In the genomic region with DNA sequence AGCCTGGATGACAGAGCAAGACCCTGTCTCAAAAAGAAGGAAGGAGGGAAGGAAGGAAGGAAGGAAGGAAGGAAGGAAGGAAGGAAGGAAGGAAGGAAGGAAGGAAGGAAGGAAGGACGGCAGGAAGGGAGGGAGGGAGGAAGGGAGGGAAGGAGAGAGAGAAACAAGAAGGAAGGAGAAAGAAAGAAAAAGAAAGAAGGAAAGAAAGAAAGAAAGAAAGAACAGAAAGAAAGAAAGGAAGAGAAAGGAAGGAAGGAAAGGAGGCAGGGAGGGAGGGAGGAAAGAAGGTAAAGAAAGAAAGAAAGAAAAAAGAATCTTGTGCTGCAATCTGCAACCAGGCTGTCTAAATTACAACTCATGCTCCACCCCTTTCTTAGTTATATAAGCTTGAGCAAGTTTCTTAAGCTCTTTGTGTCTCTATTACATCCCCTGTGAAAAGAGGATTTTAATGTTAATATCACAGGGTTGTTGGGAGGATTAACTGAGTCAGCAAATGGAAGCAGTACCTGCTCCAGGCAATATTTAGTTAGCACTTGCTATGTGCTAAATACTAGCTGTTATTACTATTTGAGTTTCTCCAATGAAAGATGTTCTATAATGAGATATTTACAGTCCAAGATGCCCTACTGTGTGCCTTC, we compare ENCODE assay signal across 16 cellular contexts.
DNase-seq lines count a peak whose midpoint lies in the region; ATAC-seq, FAIRE-seq and TF ChIP-seq lines count a peak whose summit lies in the region.
"Had no signal": no experiment of that assay in that cellular context is flagged by ENCODE, and none has a peak within 500 bp of the region (broad histone marks: within the 10 kb centered on the region; RNA-seq: fewer than 3 reads in every experiment).

No MANE protein-coding gene starts in this region.

- no peak overlapping the region for H2AK5ac ChIP-seq in IMR-90 (ENCODE audit: low read depth, low read length)

- H3K9me3 ChIP-seq in A673 (ENCODE audit: low read depth, low read length, poor library complexity, severe bottlenecking) (no peaks in the 10 kb centered on the region), IMR-90 (ENCODE audit: control insufficient read depth, insufficient read depth, low read length) (peaks cover 8% of the 10 kb centered on the region), K562 (replicated peaks; ENCODE audit: control insufficient read depth, insufficient read depth, low read depth, low read length) (no peaks in the 10 kb centered on the region), neural progenitor cell (ENCODE audit: low read depth) (no peaks in the 10 kb centered on the region)

- H3K4me3 ChIP-seq in A673 (ENCODE audit: low read depth, low read length, poor library complexity, severe bottlenecking) (no peak overlapping the region), IMR-90 (ENCODE audit: insufficient read depth, low read depth, low read length) (no peak overlapping the region), K562 (no peak overlapping the region), neural progenitor cell (no peak overlapping the region)
- H3K4me3 ChIP-seq: BLaER1, GM23338 had no signal

- no peak overlapping the region for H3K27ac Mint-ChIP-seq in neural progenitor cell
- H3K27ac Mint-ChIP-seq: CD14-positive monocyte; CD4-positive, alpha-beta memory T cell; GM23338; HFFc6 had no signal

- H2BK15ac ChIP-seq in IMR-90 (ENCODE audit: low read depth, low read length): no peak overlapping the region

- intact Hi-C loops in A673 (cut with micrococcal nuclease; ENCODE audit: unreplicated experiment): loop anchor here (1.0 to 5.0 kb wide), 2 partner anchors 519 to 1362 kb away; no protein-coding TSS in a partner anchor
- intact Hi-C loops in IMR-90 (cut with micrococcal nuclease): no loop called here
- intact Hi-C loops in K562 (cut with micrococcal nuclease): no loop called here

- no peak overlapping the region for H3K4me3 Mint-ChIP-seq in neural progenitor cell
- H3K4me3 Mint-ChIP-seq: CD14-positive monocyte; CD4-positive, alpha-beta memory T cell; GM23338; HFFc6 had no signal

- no peak overlapping the region for H3K56ac ChIP-seq in IMR-90 (ENCODE audit: extremely low read depth, insufficient read depth, low read length)

- peaks cover 4% of the 10 kb centered on the region for H3K9me3 Mint-ChIP-seq in neural progenitor cell

- H3K79me2 ChIP-seq in K562 (ENCODE audit: control insufficient read depth, insufficient read depth, low read length) (no peaks in the 10 kb centered on the region), neural progenitor cell (ENCODE audit: low read depth) (no peaks in the 10 kb centered on the region)

- H3F3A ChIP-seq in neural progenitor cell (ENCODE audit: low read depth): no peaks in the 10 kb centered on the region

- peaks cover 5% of the 10 kb centered on the region for H3K27me3 Mint-ChIP-seq in neural progenitor cell (ENCODE audit: insufficient read depth, low read depth)
- H3K27me3 Mint-ChIP-seq: CD4-positive, alpha-beta memory T cell had no signal

- H4K8ac ChIP-seq in IMR-90 (ENCODE audit: low read depth in 2 of 2, low read length in 2 of 2): no peak overlapping the region

- H3K9ac ChIP-seq in IMR-90 (ENCODE audit: low read depth, low read length) (no peak overlapping the region), K562 (ENCODE audit: insufficient read depth in 1 of 2, low read depth in 2 of 2, low read length in 2 of 2) (no peak overlapping the region), neural progenitor cell (no peak overlapping the region)
- H3K9ac ChIP-seq: BLaER1 had no signal

- in situ Hi-C loops in IMR-90 (cut with MboI; ENCODE audit: low sequenced_read_pairs): no loop called here
- in situ Hi-C loops in K562 (cut with MboI): no loop called here

- H2BK120ac ChIP-seq in IMR-90 (ENCODE audit: low read depth, low read length): no peak overlapping the region

- peak; percentile 84 for DNase-seq in A673 (ENCODE audit: low spot score)
- DNase-seq in IMR-90: no peak
- no peak for DNase-seq in K562 (ENCODE audit: extremely low read depth in 1 of 4, low spot score in 3 of 4)
- no peak for DNase-seq in neural progenitor cell (ENCODE audit: low spot score)
- DNase-seq: CD4-positive, alpha-beta memory T cell; DMS79; GDM1; HCEC 1CT; HFFc6 had no signal

- no peaks in the 10 kb centered on the region for H3K9me1 ChIP-seq in IMR-90 (ENCODE audit: insufficient read depth, low read length)
- no peaks in the 10 kb centered on the region for H3K9me1 ChIP-seq in K562 (ENCODE audit: control insufficient read depth, insufficient read depth, low read length)

- no peak overlapping the region for H4K5ac ChIP-seq in IMR-90 (ENCODE audit: low read depth, low read length)

- H3K18ac ChIP-seq in IMR-90 (ENCODE audit: low read depth, low read length): no peak overlapping the region

- H3K36me3 Mint-ChIP-seq in neural progenitor cell: no peaks in the 10 kb centered on the region
- H3K36me3 Mint-ChIP-seq: CD14-positive monocyte; CD4-positive, alpha-beta memory T cell had no signal

- WGBS in IMR-90 (ENCODE audit: extremely low coverage in 2 of 2, insufficient read length in 1 of 2), 2 experiments: 75% methylated on average over 1 of the region's 1 CpG; no CpG with 5 or more reads in 1 of the 2 experiments
- WGBS in K562 (ENCODE audit: insufficient coverage, low coverage, missing lambda C conversion rate): 0% methylated on average over 1 of the region's 1 CpG

- dilution Hi-C loops in IMR-90 (cut with HindIII; ENCODE audit: low sequenced_read_pairs, unreplicated experiment): no loop called here

- TF ChIP-seq CTCF in A673 (conservative IDR thresholded peaks at IDR 0.05; ENCODE audit: low read depth, low read length) (no peak), IMR-90 (conservative IDR thresholded peaks at IDR 0.05; ENCODE audit: low read depth, low read length) (no peak), K562 (IDR thresholded peaks at IDR 0.05 in 2 of 3, conservative IDR thresholded peaks at IDR 0.05 in 1 of 3; ENCODE audit: insufficient read depth in 2 of 3, low read depth in 1 of 3, low read length in 3 of 3) (no peak), neural progenitor cell (IDR thresholded peaks at IDR 0.05) (no peak)

- POLR2A ChIA-PET in A673 (lab: Charles Lee; ENCODE audit: low non-redundant PET): interaction anchor here (0.6 kb wide), 1 partner anchor 245 kb away, joined by 3 read pairs; no protein-coding TSS in a partner anchor
- POLR2A ChIA-PET in IMR-90 (lab: Charles Lee; ENCODE audit: unreplicated experiment): no interaction called here
- POLR2A ChIA-PET in K562 (lab: Yijun Ruan, JAX): interaction anchor here (0.6 kb wide), 2 partner anchors 22 to 412 kb away, joined by 3 read pairs; no protein-coding TSS in a partner anchor

- BruUV-seq in A673 (replicated peaks; lab: Mats Ljungman, UMichigan): no TSS peak
- no TSS peak for BruUV-seq in IMR-90 (replicated peaks; lab: Mats Ljungman, UMichigan)
- BruUV-seq in K562 (replicated peaks; lab: Mats Ljungman, UMichigan): no TSS peak

- H3K4me2 ChIP-seq in IMR-90 (ENCODE audit: low read depth, low read length) (no peak overlapping the region), K562 (ENCODE audit: insufficient read depth, low read length) (no peak overlapping the region), neural progenitor cell (no peak overlapping the region)
- H3K4me2 ChIP-seq: BLaER1, GM23338 had no signal

- H2AFZ ChIP-seq in IMR-90 (replicated peaks; ENCODE audit: low read length, poor library complexity) (no peak overlapping the region), K562 (ENCODE audit: low read depth, low read length) (no peak overlapping the region), neural progenitor cell (replicated peaks) (no peak overlapping the region)
- H2AFZ ChIP-seq: GM23338 had no signal

- H3K36me3 ChIP-seq in A673 (ENCODE audit: insufficient read depth, low read length, poor library complexity, severe bottlenecking): no peaks in the 10 kb centered on the region
- no peaks in the 10 kb centered on the region for H3K36me3 ChIP-seq in IMR-90 (ENCODE audit: control insufficient read depth, insufficient read depth, low read length)
- no peaks in the 10 kb centered on the region for H3K36me3 ChIP-seq in K562 (ENCODE audit: control insufficient read depth, insufficient read depth, low read length)
- H3K36me3 ChIP-seq in neural progenitor cell: no peaks in the 10 kb centered on the region
- H3K36me3 ChIP-seq: BLaER1 had no signal

- peaks cover 12% of the 10 kb centered on the region for H3K4me1 Mint-ChIP-seq in neural progenitor cell
- H3K4me1 Mint-ChIP-seq: CD14-positive monocyte; CD4-positive, alpha-beta memory T cell; GM23338 had no signal

- H4K20me1 ChIP-seq in IMR-90 (ENCODE audit: insufficient read depth, low read length) (no peaks in the 10 kb centered on the region), K562 (replicated peaks; ENCODE audit: control insufficient read depth, insufficient read depth, low read length) (no peaks in the 10 kb centered on the region), neural progenitor cell (ENCODE audit: low read depth) (no peaks in the 10 kb centered on the region)
- H4K20me1 ChIP-seq: BLaER1 had no signal

- H2BK20ac ChIP-seq in IMR-90 (ENCODE audit: low read depth, low read length): no peak overlapping the region

- H3K14ac ChIP-seq in IMR-90 (replicated peaks; ENCODE audit: low read depth, low read length): no peak overlapping the region

- no peaks in the 10 kb centered on the region for H3K79me1 ChIP-seq in IMR-90 (ENCODE audit: low read depth in 1 of 2, low read length in 2 of 2)

- TF ChIP-seq POLR2A in IMR-90 (IDR thresholded peaks at IDR 0.05; ENCODE audit: low read depth, low read length) (no peak), K562 (conservative IDR thresholded peaks at IDR 0.05) (no peak)

- H3K27ac ChIP-seq in A673 (ENCODE audit: low read depth, low read length, poor library complexity, severe bottlenecking) (peak overlapping the region; percentile 91), IMR-90 (ENCODE audit: insufficient read depth, low read length) (no peak overlapping the region), K562 (ENCODE audit: extremely low read depth, low read depth, low read length) (no peak overlapping the region), neural progenitor cell (no peak overlapping the region)
- H3K27ac ChIP-seq: BLaER1 had no signal

- H2BK5ac ChIP-seq in IMR-90 (ENCODE audit: low read depth, low read length, poor library complexity, severe bottlenecking): no peak overlapping the region

- H3K27me3 ChIP-seq in A673 (replicated peaks; ENCODE audit: insufficient read depth, low read depth, low read length, poor library complexity): no peaks in the 10 kb centered on the region
- no peaks in the 10 kb centered on the region for H3K27me3 ChIP-seq in IMR-90 (ENCODE audit: control insufficient read depth, insufficient read depth, low read length)
- H3K27me3 ChIP-seq in K562 (ENCODE audit: control insufficient read depth in 2 of 2, insufficient read depth in 2 of 2, low read length in 2 of 2): peaks cover 0 to 8% of the 10 kb centered on the region in 2 experiments; a peak in 1 of 5 replicates
- no peaks in the 10 kb centered on the region for H3K27me3 ChIP-seq in neural progenitor cell
- H3K27me3 ChIP-seq: BLaER1 had no signal

- TF ChIP-seq RAD21 in IMR-90 (IDR thresholded peaks at IDR 0.05; ENCODE audit: low read length) (no peak), K562 (CRISPR knock-in tag; conservative IDR thresholded peaks at IDR 0.05 in 1 of 2, IDR thresholded peaks at IDR 0.05 in 1 of 2) (no peak)

- FAIRE-seq in K562 (lab: Jason Lieb, UNC): no peak
- FAIRE-seq: A204.1, H54 had no signal

- H3K23ac ChIP-seq in IMR-90 (ENCODE audit: low read depth, low read length): no peak overlapping the region

- no peak overlapping the region for H2AK9ac ChIP-seq in IMR-90 (replicated peaks; ENCODE audit: low read depth, low read length, poor library complexity)

- TF ChIP-seq EP300 in K562 (IDR thresholded peaks at IDR 0.05; ENCODE audit: low read length): no peak

- no peak overlapping the region for H4K91ac ChIP-seq in IMR-90 (ENCODE audit: insufficient read depth, low read depth, low read length)

- CTCF ChIA-PET in A673 (lab: Charles Lee): interaction anchor here (0.6 to 0.7 kb wide), 2 partner anchors 556 to 1363 kb away, joined by 6 to 11 read pairs; no protein-coding TSS in a partner anchor
- CTCF ChIA-PET in IMR-90 (lab: Yijun Ruan, JAX): interaction anchor here (0.7 kb wide), 1 partner anchor 118 kb away, joined by 7 read pairs; no protein-coding TSS in a partner anchor
- CTCF ChIA-PET in K562 (lab: Yijun Ruan, JAX; ENCODE audit: low intra/inter-chr PET ratio): no interaction called here

- ATAC-seq in IMR-90 (ENCODE audit: low read depth) (no peak), K562 (no peak), HG03520 (IDR thresholded peaks at IDR 0.05; ENCODE audit: unreplicated experiment) (no peak), HG03571 (IDR thresholded peaks at IDR 0.05; ENCODE audit: unreplicated experiment) (no peak)
- ATAC-seq: GM23338 had no signal

- H3K4ac ChIP-seq in IMR-90 (ENCODE audit: low read depth, low read length): no peak overlapping the region

- H3K4me1 ChIP-seq in A673 (ENCODE audit: insufficient read depth, low read length, poor library complexity, severe bottlenecking) (peaks cover 72% of the 10 kb centered on the region), IMR-90 (ENCODE audit: control insufficient read depth, insufficient read depth, low read length) (no peaks in the 10 kb centered on the region), K562 (replicated peaks in 1 of 2; ENCODE audit: control insufficient read depth in 2 of 2, insufficient read depth in 2 of 2, low read length in 2 of 2) (no peaks in the 10 kb centered on the region), neural progenitor cell (peaks cover 4% of the 10 kb centered on the region)
